9 cellular contexts compared by ENCODE assay signal in the genomic region with DNA sequence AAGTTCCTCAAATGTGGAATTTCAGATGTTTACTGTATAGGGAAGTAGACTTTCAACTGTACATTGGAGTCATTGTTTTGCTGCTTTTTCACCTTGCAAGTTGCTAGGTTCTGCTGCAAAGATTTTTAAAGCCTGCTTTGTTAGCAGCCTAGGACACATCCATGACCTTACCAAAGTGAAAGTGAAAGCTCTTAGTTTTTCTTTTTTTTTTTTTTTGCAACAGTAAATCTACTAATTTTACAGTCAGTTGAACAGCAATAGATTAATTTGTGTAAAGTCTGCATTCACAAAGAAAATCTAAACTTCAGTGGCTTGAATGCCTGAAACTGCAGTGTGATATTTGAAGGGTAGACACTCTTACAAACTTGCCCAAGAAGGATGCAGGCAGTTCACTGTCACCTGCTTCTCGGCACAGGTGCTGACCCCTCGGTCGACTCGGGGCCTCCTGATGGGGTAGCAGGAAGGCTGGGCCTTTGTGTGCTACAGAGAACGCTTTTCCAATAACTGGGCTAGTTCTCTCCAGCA. TPM values are rescaled to one million over a fixed set of nuclear protein-coding genes. Genes with fewer than 3 reads are reported as not detected.
DNase-seq lines count a peak whose midpoint lies in the region; ATAC-seq and TF ChIP-seq lines count a peak whose summit lies in the region.
"Had no signal": no experiment of that assay in that cellular context is flagged by ENCODE, and none has a peak within 500 bp of the region (broad histone marks: within the 10 kb centered on the region; RNA-seq: fewer than 3 reads in every experiment).

No MANE protein-coding gene starts in this region.

- H3K36me3 ChIP-seq in adipocyte (ENCODE audit: control insufficient read depth, insufficient read depth, low read length, severe bottlenecking), result no peaks in the 10 kb centered on the region

- H3K4me3 Mint-ChIP-seq in CD4-positive, alpha-beta T cell, result peak overlapping the region; percentile 94
- peak overlapping the region; percentile 83 to 98 (median 94) for H3K4me3 Mint-ChIP-seq in naive thymus-derived CD8-positive, alpha-beta T cell

- H3K9ac ChIP-seq in adipocyte (ENCODE audit: low read length), result peak overlapping the region; percentile 26

- intact Hi-C loops in CD4-positive, alpha-beta T cell (cut with DNase I, micrococcal nuclease), result no loop called here

- H3K27me3 ChIP-seq in CD4-positive, alpha-beta T cell (ENCODE audit: control insufficient read depth, insufficient read depth, low read length), result no peaks in the 10 kb centered on the region
- peaks cover 3% of the 10 kb centered on the region for H3K27me3 ChIP-seq in adipocyte (replicated peaks; ENCODE audit: control insufficient read depth, insufficient read depth, low read length)

- peaks cover 42% of the 10 kb centered on the region for H3K4me1 Mint-ChIP-seq in CD4-positive, alpha-beta T cell (ENCODE audit: low read depth)
- H3K4me1 Mint-ChIP-seq in naive thymus-derived CD8-positive, alpha-beta T cell, result peaks cover 12 to 39% (median 31%) of the 10 kb centered on the region in 4 donors

- CTCF ChIA-PET in CD4-positive, alpha-beta T cell (lab: Charles Lee), result interaction anchor here (0.7 to 4.2 kb wide), 4 partner anchors 10 to 30 kb away, joined by 3 to 23 read pairs (median 4); a partner anchor contains a TSS

- H3K27ac ChIP-seq in CD4-positive, alpha-beta T cell (ENCODE audit: low read depth, low read length), result peak overlapping the region; percentile 55

- peaks cover 4% of the 10 kb centered on the region for H3K36me3 Mint-ChIP-seq in CD4-positive, alpha-beta T cell (ENCODE audit: low read depth)
- no peaks in the 10 kb centered on the region for H3K36me3 Mint-ChIP-seq in naive thymus-derived CD8-positive, alpha-beta T cell

- ATAC-seq in CD4-positive, alpha-beta T cell (ENCODE audit: poor library complexity), result no peak
- peak in 1 of 2 donors; percentile 33 for ATAC-seq in naive thymus-derived CD8-positive, alpha-beta T cell
- ATAC-seq in GM18517 (IDR thresholded peaks at IDR 0.05; ENCODE audit: unreplicated experiment), result no peak

- POLR2A ChIA-PET in CD4-positive, alpha-beta T cell (lab: Charles Lee), result interaction anchor here (1.0 to 11.8 kb wide), 6 partner anchors 11 to 684 kb away, joined by 3 to 389 read pairs (median 6); a partner anchor contains a TSS
- POLR2A ChIA-PET in naive thymus-derived CD8-positive, alpha-beta T cell (lab: Charles Lee), result interaction anchor here (0.7 to 15.6 kb wide), 7 partner anchors 9 to 1037 kb away, joined by 3 to 515 read pairs (median 6); a partner anchor contains a TSS

- H3K9me3 Mint-ChIP-seq in CD4-positive, alpha-beta T cell, result no peaks in the 10 kb centered on the region
- no peaks in the 10 kb centered on the region for H3K9me3 Mint-ChIP-seq in naive thymus-derived CD8-positive, alpha-beta T cell

- H3K4me1 ChIP-seq in adipocyte (ENCODE audit: control insufficient read depth, insufficient read depth, low read length), result peaks cover 5% of the 10 kb centered on the region

- no peaks in the 10 kb centered on the region for H3K9me3 ChIP-seq in CD4-positive, alpha-beta T cell (ENCODE audit: control insufficient read depth, low read length)
- H3K9me3 ChIP-seq in adipocyte (ENCODE audit: control insufficient read depth, low read length), result no peaks in the 10 kb centered on the region

- no peak for TF ChIP-seq CTCF in CD4-positive, alpha-beta T cell (IDR thresholded peaks at IDR 0.05)

- H3K27ac Mint-ChIP-seq in CD4-positive, alpha-beta T cell, result peak overlapping the region; percentile 94
- peak overlapping the region; percentile 95 to 99 (median 98) for H3K27ac Mint-ChIP-seq in naive thymus-derived CD8-positive, alpha-beta T cell

- no peak for DNase-seq in CD4-positive, alpha-beta T cell
- DNase-seq in Jurkat, Clone E6-1 (ENCODE audit: low read depth, low spot score), result no peak
- DNase-seq in adipocyte (ENCODE audit: low read depth) (peak; percentile 15), SIG-M5 treated with dmso at 0.1 percent for 504 hours (lab: John Stamatoyannopoulos, UW; ENCODE audit: unreplicated experiment) (no peak), NCI-H1105 treated with DMSO at 0.1 percent for 48 hours (lab: John Stamatoyannopoulos, UW) (no peak), NCI-H2227 (lab: John Stamatoyannopoulos, UW; ENCODE audit: unreplicated experiment) (no peak)
- DNase-seq in naive thymus-derived CD8-positive, alpha-beta T cell, result peak in 3 of 10 donors; percentile 20 to 43 (median 38)
- DNase-seq: substantia nigra had no signal

- H3K27me3 Mint-ChIP-seq in CD4-positive, alpha-beta T cell, result no peaks in the 10 kb centered on the region
- H3K27me3 Mint-ChIP-seq in naive thymus-derived CD8-positive, alpha-beta T cell, result peaks cover 0 to 1% (median 0%) of the 10 kb centered on the region in 5 donors

- peak overlapping the region; percentile 43 for H3K4me3 ChIP-seq in Jurkat, Clone E6-1 (ENCODE audit: low read length)
- H3K4me3 ChIP-seq in adipocyte (ENCODE audit: low read length), result no peak overlapping the region

RNA-seq across cellular contexts. Expression of a gene that starts 5.0 kb away (rescaled TPM):
- 10 to 100 TPM; 13.6 to 14.5 TPM for total RNA-seq in CD4-positive, alpha-beta T cell
- polyA plus RNA-seq in Jurkat, Clone E6-1 (2012; ENCODE audit: insufficient read depth, insufficient read length), result 61.4 TPM
- 10 to 100 TPM; 80.7 to 81.7 TPM for total RNA-seq in naive thymus-derived CD8-positive, alpha-beta T cell
- 10 to 100 TPM; 46.6 to 69.2 (median 60.8) TPM for polyA plus RNA-seq in naive thymus-derived CD8-positive, alpha-beta T cell

RNA-seq across cellular contexts. Expression of a gene that starts 31.0 kb away (rescaled TPM):
- 100 to 1,000 TPM; 129 to 132 TPM for total RNA-seq in CD4-positive, alpha-beta T cell
- polyA plus RNA-seq in Jurkat, Clone E6-1 (2012; ENCODE audit: insufficient read depth, insufficient read length), result 558 TPM
- total RNA-seq in naive thymus-derived CD8-positive, alpha-beta T cell, result 100 to 1,000 TPM; 238 to 244 TPM
- 100 to 1,000 TPM; 406 to 534 (median 525) TPM for polyA plus RNA-seq in naive thymus-derived CD8-positive, alpha-beta T cell

Comparison
In these comparisons a context has a peak if more than half of its experiments do, and no peak if none do; other contexts are left out.
1. RNA of a gene that starts 5.0 kb away (total RNA-seq): 80.7 to 81.7 TPM in naive thymus-derived CD8-positive, alpha-beta T cell; 13.6 to 14.5 TPM in CD4-positive, alpha-beta T cell; every median in the first group is over 4 times any median in the second.